Comparison of ENCODE assay signal across 6 cellular contexts in genomic region chr2:8610775-8611174, GRCh38.
A peak's percentile ranks its signal among the peaks of the same experiment; 100 is the strongest.
DNase-seq lines count a peak whose midpoint lies in the region; ATAC-seq, FAIRE-seq and TF ChIP-seq lines count a peak whose summit lies in the region.
"Not testable (repeated sequence)": the region's sequence is repeated elsewhere in the genome, so short reads cannot be mapped to it uniquely, and the experiment has no call there.

No MANE protein-coding gene starts in this region.

- H2BK120ac ChIP-seq in trophoblast cell (ENCODE audit: insufficient read depth, low read length, poor library complexity), result peak overlapping the region; percentile 61

- 62% methylated on average over 3 of the region's 3 CpGs for WGBS in A549 (ENCODE audit: missing lambda C conversion rate)
- WGBS in endodermal cell (ENCODE audit: insufficient coverage in 1 of 2, insufficient read length in 1 of 2), 2 experiments, result 56 to 79% methylated on average over 1 to 3 of the region's 3 CpGs
- 80% methylated on average over 3 of the region's 3 CpGs for WGBS in hepatocyte (ENCODE audit: low lambda C conversion rate, missing lambda C conversion rate)
- no CpG with 5 or more reads among the region's 3 CpGs for WGBS in trophoblast cell (ENCODE audit: extremely low coverage, insufficient coverage, insufficient read length)
- whole genome bisulfite sequencing in smooth muscle cell (ENCODE audit: low lambda C conversion rate), result 68% methylated on average over 3 of the region's 3 CpGs

- POLR2A ChIA-PET in A549 (lab: Yijun Ruan, JAX), result not testable (repeated sequence)

- H4K91ac ChIP-seq in trophoblast cell (ENCODE audit: low read depth, low read length), result not testable (repeated sequence)

- H3K27ac ChIP-seq in A549; endodermal cell (ENCODE audit: low read depth, low read length); trophoblast cell (ENCODE audit: low read depth, low read length); smooth muscle cell (ENCODE audit: low read depth): not testable (repeated sequence)
- peak overlapping the region; percentile 90 for H3K27ac ChIP-seq in hepatocyte

- not testable (repeated sequence) for TF ChIP-seq POLR2A in A549 (IDR thresholded peaks at IDR 0.05; ENCODE audit: low read length)

- H2BK5ac ChIP-seq in trophoblast cell (ENCODE audit: low read depth, low read length, poor library complexity), result not testable (repeated sequence)

- CTCF ChIA-PET in A549 (lab: Yijun Ruan, JAX), result not testable (repeated sequence)

- not testable (repeated sequence) for TF ChIP-seq RAD21 in A549 (conservative IDR thresholded peaks at IDR 0.05 in 1 of 2, IDR thresholded peaks at IDR 0.05 in 1 of 2)

- H3K36me3 ChIP-seq in endodermal cell (ENCODE audit: control insufficient read depth, insufficient read depth, low read length); hepatocyte (replicated peaks; ENCODE audit: insufficient read depth, low read depth); trophoblast cell (ENCODE audit: control insufficient read depth in 1 of 2, insufficient read depth in 2 of 2, low read length in 2 of 2); smooth muscle cell (ENCODE audit: low read depth): not testable (repeated sequence)

- not testable (repeated sequence) for ATAC-seq in A549

- H3K4me1 Mint-ChIP-seq in activated T-cell treated with anti-CD3 and anti-CD28 coated beads, Interleukin-2, amount 50 U/mL, for 24 hours (ENCODE audit: low read depth), result peaks cover 38% of the 10 kb centered on the region
- H3K4me1 Mint-ChIP-seq in endodermal cell, result peaks cover 17% of the 10 kb centered on the region

- not testable (repeated sequence) for H3K4me3 ChIP-seq in A549; hepatocyte; trophoblast cell (ENCODE audit: low read depth, low read length); smooth muscle cell
- peak overlapping the region; percentile 33 for H3K4me3 ChIP-seq in endodermal cell (ENCODE audit: low read length)

- not testable (repeated sequence) for H3K9me3 Mint-ChIP-seq in activated T-cell treated with anti-CD3 and anti-CD28 coated beads, Interleukin-2, amount 50 U/mL, for 24 hours; endodermal cell

- H3K4me2 ChIP-seq in A549; hepatocyte; trophoblast cell (ENCODE audit: low read length): not testable (repeated sequence)
- peak overlapping the region; percentile 62 for H3K4me2 ChIP-seq in smooth muscle cell

- H3K4me3 Mint-ChIP-seq in activated T-cell treated with anti-CD3 and anti-CD28 coated beads, Interleukin-2, amount 50 U/mL, for 24 hours; endodermal cell: not testable (repeated sequence)

- H2BK12ac ChIP-seq in trophoblast cell (ENCODE audit: low read length), result peak overlapping the region; percentile 91

- peaks cover 30% of the 10 kb centered on the region for H3K79me1 ChIP-seq in trophoblast cell (ENCODE audit: low read length)

- not testable (repeated sequence) for H3K18ac ChIP-seq in trophoblast cell (ENCODE audit: low read length)

- not testable (repeated sequence) for H2AFZ ChIP-seq in hepatocyte; trophoblast cell (ENCODE audit: insufficient read depth, low read length, poor library complexity); smooth muscle cell (ENCODE audit: low read depth)

- not testable (repeated sequence) for H3K23ac ChIP-seq in trophoblast cell (ENCODE audit: low read length)

- not testable (repeated sequence) for H3K14ac ChIP-seq in trophoblast cell (ENCODE audit: low read length)

- H4K8ac ChIP-seq in trophoblast cell (ENCODE audit: low read depth, low read length), result not testable (repeated sequence)

- H3K9me3 ChIP-seq in A549; endodermal cell (ENCODE audit: control insufficient read depth, low read length); hepatocyte (ENCODE audit: low read depth); trophoblast cell (ENCODE audit: insufficient read depth, low read depth, low read length); smooth muscle cell (replicated peaks; ENCODE audit: low read depth): not testable (repeated sequence)

- peaks cover 18% of the 10 kb centered on the region for H3F3A ChIP-seq in smooth muscle cell (ENCODE audit: low read depth)

- TF ChIP-seq EP300 in A549 (IDR thresholded peaks at IDR 0.05), result not testable (repeated sequence)

- not testable (repeated sequence) for H3K27me3 ChIP-seq in endodermal cell (ENCODE audit: control insufficient read depth, insufficient read depth, low read length, poor library complexity, severe bottlenecking); hepatocyte; trophoblast cell (ENCODE audit: insufficient read depth, low read length); smooth muscle cell (ENCODE audit: low read depth)

- not testable (repeated sequence) for FAIRE-seq in A549 (lab: Jason Lieb, UNC)

- H3K4me1 ChIP-seq in A549 (peaks cover 28% of the 10 kb centered on the region), endodermal cell (ENCODE audit: control insufficient read depth, insufficient read depth, low read length) (peaks cover 13% of the 10 kb centered on the region), hepatocyte (ENCODE audit: insufficient read depth) (peaks cover 31% of the 10 kb centered on the region), trophoblast cell (ENCODE audit: control insufficient read depth in 1 of 2, insufficient read depth in 2 of 2, low read length in 2 of 2) (peaks cover 8 to 19% of the 10 kb centered on the region in 2 experiments)
- not testable (repeated sequence) for H3K4me1 ChIP-seq in smooth muscle cell (ENCODE audit: low read depth)

- H3K9ac ChIP-seq in endodermal cell (ENCODE audit: extremely low read depth, low read length, poor library complexity, severe bottlenecking); trophoblast cell (ENCODE audit: low read length); smooth muscle cell (ENCODE audit: low read depth): not testable (repeated sequence)

- H2AK5ac ChIP-seq in trophoblast cell (ENCODE audit: low read length), result peak overlapping the region; percentile 75

- H4K12ac ChIP-seq in trophoblast cell (ENCODE audit: low read depth, low read length), result not testable (repeated sequence)

- not testable (repeated sequence) for TF ChIP-seq CTCF in A549 (IDR thresholded peaks at IDR 0.05); endodermal cell (conservative IDR thresholded peaks at IDR 0.05); hepatocyte (IDR thresholded peaks at IDR 0.05; ENCODE audit: poor library complexity); smooth muscle cell (IDR thresholded peaks at IDR 0.05; ENCODE audit: borderline replicate concordance, insufficient read depth, poor library complexity, severe bottlenecking)

- not testable (repeated sequence) for H3K9me2 ChIP-seq in hepatocyte (replicated peaks; ENCODE audit: insufficient read depth)

- H3K27me3 Mint-ChIP-seq in activated T-cell treated with anti-CD3 and anti-CD28 coated beads, Interleukin-2, amount 50 U/mL, for 24 hours, result not testable (repeated sequence)
- H3K27me3 Mint-ChIP-seq in endodermal cell (ENCODE audit: insufficient read depth), result peaks cover 41% of the 10 kb centered on the region

- DNase-seq in A549 (ENCODE audit: low read depth in 1 of 2, low spot score in 1 of 2); endodermal cell; hepatocyte (ENCODE audit: low spot score); trophoblast cell; smooth muscle cell (lab: John Stamatoyannopoulos, UW; ENCODE audit: unreplicated experiment): not testable (repeated sequence)
- DNase-seq in activated T-cell treated with anti-CD3 and anti-CD28 coated beads, Interleukin-2, amount 50 U/mL, for 24 hours, result peak; percentile 9

- not testable (repeated sequence) for H3K27ac Mint-ChIP-seq in activated T-cell treated with anti-CD3 and anti-CD28 coated beads, Interleukin-2, amount 50 U/mL, for 24 hours; endodermal cell

- H3K36me3 Mint-ChIP-seq in activated T-cell treated with anti-CD3 and anti-CD28 coated beads, Interleukin-2, amount 50 U/mL, for 24 hours (ENCODE audit: low read depth); endodermal cell (ENCODE audit: low read depth): not testable (repeated sequence)

- H3K79me2 ChIP-seq in hepatocyte; trophoblast cell (ENCODE audit: control insufficient read depth, insufficient read depth, low read length, poor library complexity); smooth muscle cell (ENCODE audit: low read depth): not testable (repeated sequence)

- not testable (repeated sequence) for H3K4ac ChIP-seq in trophoblast cell (ENCODE audit: low read depth, low read length)

- H4K20me1 ChIP-seq in hepatocyte (ENCODE audit: insufficient read depth, poor library complexity, severe bottlenecking); smooth muscle cell (ENCODE audit: low read depth): not testable (repeated sequence)

TF ChIP-seq in A549, 52 proteins besides CTCF, POLR2A, EP300 and RAD21:
- TF ChIP-seq ZFP36 (IDR thresholded peaks at IDR 0.05; ENCODE audit: borderline replicate concordance, partially characterized antibody), result peak; percentile 20
